8 cellular contexts compared by ENCODE assay signal in genomic region chr19:45468803-45469131, GRCh38. TPM values are rescaled to one million over a fixed set of nuclear protein-coding genes. Genes with fewer than 3 reads are reported as not detected.
DNase-seq lines count a peak whose midpoint lies in the region; ATAC-seq and TF ChIP-seq lines count a peak whose summit lies in the region.

No MANE protein-coding gene starts in this region.

- H3K4me1 ChIP-seq in ES-I3 (ENCODE audit: insufficient read depth, low read length) = peaks cover 13% of the 10 kb centered on the region; the same call in 1 of the 2 replicates

- H3K36me3 ChIP-seq in ES-I3 (ENCODE audit: insufficient read depth, low read length) = no peaks in the 10 kb centered on the region
- no peaks in the 10 kb centered on the region for H3K36me3 ChIP-seq in SK-N-MC (ENCODE audit: insufficient read depth, low read length)

- H3K9me3 ChIP-seq in ES-I3 (ENCODE audit: control insufficient read depth, insufficient read depth, low read length) (no peaks in the 10 kb centered on the region), SK-N-MC (ENCODE audit: low read depth, low read length) (no peaks in the 10 kb centered on the region)

- peaks cover 22% of the 10 kb centered on the region for H3K4me1 Mint-ChIP-seq in endothelial cell (ENCODE audit: unreplicated experiment)
- H3K4me1 Mint-ChIP-seq in natural killer cell treated with Interleukin-12 subunit alpha and Interleukin-12 subunit beta and Interleukin-15 and Interleukin-18, amount 100 ng/mL, for 72 hours (ENCODE audit: low read depth in 2 of 2) = peaks cover 31 to 45% of the 10 kb centered on the region in 2 donors

- peak overlapping the region; percentile 95 for H3K4me3 ChIP-seq in SK-N-MC

- no peaks in the 10 kb centered on the region for H3K9me3 Mint-ChIP-seq in endothelial cell (ENCODE audit: unreplicated experiment)
- H3K9me3 Mint-ChIP-seq in natural killer cell treated with Interleukin-12 subunit alpha and Interleukin-12 subunit beta and Interleukin-15 and Interleukin-18, amount 100 ng/mL, for 72 hours = no peaks in the 10 kb centered on the region

- ATAC-seq in HG02610 (IDR thresholded peaks at IDR 0.05; ENCODE audit: unreplicated experiment) (peak; percentile 8), HG02588 (IDR thresholded peaks at IDR 0.05; ENCODE audit: unreplicated experiment) (no peak)
- peak; percentile 60 to 67 for ATAC-seq in natural killer cell treated with Interleukin-12 subunit alpha and Interleukin-12 subunit beta and Interleukin-15 and Interleukin-18, amount 100 ng/mL, for 72 hours

- H3K4me3 Mint-ChIP-seq in endothelial cell (ENCODE audit: unreplicated experiment) = peak overlapping the region; percentile 96
- H3K4me3 Mint-ChIP-seq in natural killer cell treated with Interleukin-12 subunit alpha and Interleukin-12 subunit beta and Interleukin-15 and Interleukin-18, amount 100 ng/mL, for 72 hours = peak overlapping the region; percentile 93

- peaks cover 25% of the 10 kb centered on the region for H3K36me3 Mint-ChIP-seq in endothelial cell (ENCODE audit: low read depth, unreplicated experiment)
- H3K36me3 Mint-ChIP-seq in natural killer cell treated with Interleukin-12 subunit alpha and Interleukin-12 subunit beta and Interleukin-15 and Interleukin-18, amount 100 ng/mL, for 72 hours = no peaks in the 10 kb centered on the region

- no peak for TF ChIP-seq CTCF in endothelial cell (IDR thresholded peaks at IDR 0.05; ENCODE audit: unreplicated experiment)

- DNase-seq in SK-N-MC (ENCODE audit: low read depth, low spot score) (no peak), endothelial cell (ENCODE audit: low spot score) (no peak), NCI-H345 treated with DMSO at 0.1 percent for 48 hours (lab: John Stamatoyannopoulos, UW; ENCODE audit: unreplicated experiment) (no peak)
- no peak for DNase-seq in natural killer cell treated with Interleukin-12 subunit alpha and Interleukin-12 subunit beta and Interleukin-15 and Interleukin-18, amount 100 ng/mL, for 72 hours (ENCODE audit: low spot score)
- DNase-seq in stimulated activated CD4-positive, alpha-beta T cell treated with anti-CD3 and anti-CD28 coated beads, Interleukin-15, amount 100 ng/mL, for 24 hours = no peak

- peak overlapping the region; percentile 71 for H3K27ac ChIP-seq in SK-N-MC

- peak overlapping the region; percentile 79 for H3K9ac ChIP-seq in ES-I3 (ENCODE audit: low read depth, low read length)
- peak overlapping the region; percentile 70 for H3K9ac ChIP-seq in SK-N-MC (ENCODE audit: insufficient read length)

- peak overlapping the region; percentile 94 for H3K27ac Mint-ChIP-seq in endothelial cell (ENCODE audit: unreplicated experiment)
- H3K27ac Mint-ChIP-seq in natural killer cell treated with Interleukin-12 subunit alpha and Interleukin-12 subunit beta and Interleukin-15 and Interleukin-18, amount 100 ng/mL, for 72 hours = peak overlapping the region; percentile 90 to 93

- peaks cover 61% of the 10 kb centered on the region for H3K27me3 Mint-ChIP-seq in endothelial cell (ENCODE audit: unreplicated experiment)
- H3K27me3 Mint-ChIP-seq in natural killer cell treated with Interleukin-12 subunit alpha and Interleukin-12 subunit beta and Interleukin-15 and Interleukin-18, amount 100 ng/mL, for 72 hours = peaks cover 7 to 9% of the 10 kb centered on the region in 2 donors

RNA-seq across cellular contexts. Expression of gene FOSB, which starts 1.0 kb away (rescaled TPM):
- 64.2 TPM for total RNA-seq in endothelial cell (ENCODE audit: unreplicated experiment)
- total RNA-seq in natural killer cell treated with Interleukin-12 subunit alpha and Interleukin-12 subunit beta and Interleukin-15 and Interleukin-18, amount 100 ng/mL, for 72 hours = 10 to 100 TPM; 16.3 to 18.0 TPM

RNA-seq across cellular contexts. Expression of gene RTN2, which starts 28.1 kb away (rescaled TPM):
- 25.3 TPM for total RNA-seq in endothelial cell (ENCODE audit: unreplicated experiment)
- 1 to 10 TPM; 5.9 to 7.8 TPM for total RNA-seq in natural killer cell treated with Interleukin-12 subunit alpha and Interleukin-12 subunit beta and Interleukin-15 and Interleukin-18, amount 100 ng/mL, for 72 hours

RNA-seq across cellular contexts. Expression of gene PPM1N, which starts 29.5 kb away (rescaled TPM):
- 0.33 TPM for total RNA-seq in endothelial cell (ENCODE audit: unreplicated experiment)
- 1 to 10 TPM; 3.2 to 3.6 TPM for total RNA-seq in natural killer cell treated with Interleukin-12 subunit alpha and Interleukin-12 subunit beta and Interleukin-15 and Interleukin-18, amount 100 ng/mL, for 72 hours

RNA-seq across cellular contexts. Expression of gene VASP, which starts 38.5 kb away (rescaled TPM):
- 246 TPM for total RNA-seq in endothelial cell (ENCODE audit: unreplicated experiment)
- 100 to 1,000 TPM; 447 to 589 TPM for total RNA-seq in natural killer cell treated with Interleukin-12 subunit alpha and Interleukin-12 subunit beta and Interleukin-15 and Interleukin-18, amount 100 ng/mL, for 72 hours

RNA-seq across cellular contexts. Expression of gene ERCC1, which starts 45.0 kb away (rescaled TPM):
- 62.8 TPM for total RNA-seq in endothelial cell (ENCODE audit: unreplicated experiment)
- total RNA-seq in natural killer cell treated with Interleukin-12 subunit alpha and Interleukin-12 subunit beta and Interleukin-15 and Interleukin-18, amount 100 ng/mL, for 72 hours = 10 to 100 TPM; 65.0 to 67.8 TPM
